26 cellular contexts compared by ENCODE assay signal in the genomic region with DNA sequence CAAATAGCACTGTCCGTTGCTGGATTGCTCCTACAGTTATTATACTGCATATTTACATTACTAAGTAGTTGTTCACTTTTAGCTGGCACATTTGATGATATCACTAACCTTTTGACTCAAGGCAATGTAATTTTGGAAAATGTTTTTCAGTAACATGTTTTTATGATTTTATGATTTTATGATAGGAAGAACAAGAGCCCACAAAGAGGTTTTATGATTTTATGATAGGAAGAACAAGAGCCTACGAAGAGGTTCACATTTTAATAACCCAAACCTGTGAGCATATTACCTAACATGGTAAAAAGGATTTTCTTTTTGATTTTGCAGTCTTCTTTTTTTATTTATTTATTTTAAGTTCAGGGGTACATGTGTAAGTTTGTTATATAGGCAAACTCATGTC.
DNase-seq lines count a peak whose midpoint lies in the region; ATAC-seq, FAIRE-seq and TF ChIP-seq lines count a peak whose summit lies in the region.
"Had no signal": no experiment of that assay in that cellular context is flagged by ENCODE, and none has a peak within 500 bp of the region (broad histone marks: within the 10 kb centered on the region; RNA-seq: fewer than 3 reads in every experiment).

No MANE protein-coding gene starts in this region.

- WGBS in small intestine, 3 donors, result 14 to 59% (median 34%) methylated on average over 2 of the region's 2 CpGs

- no peaks in the 10 kb centered on the region for H3K36me3 ChIP-seq in mucosa of descending colon (ENCODE audit: low read depth)
- H3K36me3 ChIP-seq in small intestine (ENCODE audit: control insufficient read depth in 2 of 2, insufficient read depth in 2 of 2, low read length in 2 of 2), result no peaks in the 10 kb centered on the region
- H3K36me3 ChIP-seq: BE2C; BLaER1 treated with 17β-estradiol and CSF1 and Interleukin-3, amounts not matched to agents 10 nM and 100 nM had no signal

- ATAC-seq in mucosa of descending colon (peak; percentile 74), GM21717 (IDR thresholded peaks at IDR 0.05; ENCODE audit: unreplicated experiment) (no peak), HG03095 (IDR thresholded peaks at IDR 0.05; ENCODE audit: unreplicated experiment) (no peak), HG02571 (IDR thresholded peaks at IDR 0.05; ENCODE audit: unreplicated experiment) (no peak)
- ATAC-seq: A549, GM12878, GM23338 had no signal

- intact Hi-C loops in mucosa of descending colon (cut with DNase I, micrococcal nuclease), result no loop called here

- H3K27ac ChIP-seq in small intestine (ENCODE audit: low read depth in 1 of 2, low read length in 1 of 2), result no peak overlapping the region
- H3K27ac ChIP-seq: A549; BLaER1 treated with 17β-estradiol and CSF1 and Interleukin-3, amounts not matched to agents 10 nM and 100 nM had no signal

- no peaks in the 10 kb centered on the region for H3K27me3 ChIP-seq in small intestine (ENCODE audit: control insufficient read depth in 2 of 2, insufficient read depth in 2 of 2, low read length in 2 of 2)
- H3K27me3 ChIP-seq: BE2C; BLaER1 treated with 17β-estradiol and CSF1 and Interleukin-3, amounts not matched to agents 10 nM and 100 nM had no signal

- FAIRE-seq in colon (lab: Jason Lieb, UNC), result peak; percentile 86
- FAIRE-seq in small intestine (lab: Jason Lieb, UNC), result no peak
- FAIRE-seq: A549, D721Med, GM12878, GM19239 had no signal

- TF ChIP-seq CTCF in mucosa of descending colon (IDR thresholded peaks at IDR 0.05), result no peak

- DNase-seq in LoVo (ENCODE audit: low spot score) (peak; percentile 6), mucosa of descending colon (no peak), small intestine (peak; percentile 34), hepatic stellate cell (ENCODE audit: low spot score) (no peak)
- DNase-seq: 8988T; ACHN; AML-193; BE2C; CD4-positive, alpha-beta T cell; CD8-positive, alpha-beta memory T cell; DMS 273 treated with DMSO at 0.1 percent for 48 hours; DMS79; EL; GDM1; H9; HFFc6 had no signal

- no peaks in the 10 kb centered on the region for H3K9me3 ChIP-seq in mucosa of descending colon
- H3K9me3 ChIP-seq in small intestine (ENCODE audit: control insufficient read depth, low read depth), result no peaks in the 10 kb centered on the region
- H3K9me3 ChIP-seq: A549, BE2C had no signal

- H3K4me3 ChIP-seq in mucosa of descending colon (no peak overlapping the region), small intestine (ENCODE audit: low read depth in 1 of 2, low read length in 2 of 2) (no peak overlapping the region)
- H3K4me3 ChIP-seq: A549; BLaER1 treated with 17β-estradiol and CSF1 and Interleukin-3, amounts not matched to agents 10 nM and 100 nM; GM12878; GM23338 had no signal

- H3K4me1 ChIP-seq in mucosa of descending colon (ENCODE audit: low read depth) (peaks cover 12% of the 10 kb centered on the region), small intestine (ENCODE audit: control insufficient read depth in 2 of 2, insufficient read depth in 1 of 2, low read depth in 1 of 2, low read length in 1 of 2) (no peaks in the 10 kb centered on the region)
- H3K4me1 ChIP-seq: A549 had no signal

Comparison
In these comparisons a context has a peak if more than half of its experiments do, and no peak if none do; other contexts are left out.
1. DNase-seq: peak in LoVo (single experiment) and small intestine (single experiment); none in mucosa of descending colon (0 of 3) and hepatic stellate cell (single experiment).